Comparison of ENCODE assay signal across 22 cellular contexts in genomic region chr4:23162275-23162674, GRCh38.
"Had no signal": no experiment of that assay in that cellular context is flagged by ENCODE, and none has a peak within 500 bp of the region (broad histone marks: within the 10 kb centered on the region; RNA-seq: fewer than 3 reads in every experiment).

No MANE protein-coding gene starts in this region.

- H3K4me1 ChIP-seq: colonic mucosa, heart right ventricle, sigmoid colon, stomach, thyroid gland had no signal

- FAIRE-seq: endometrium, frontal cortex, urothelium cell line had no signal

- H3K36me3 ChIP-seq: colonic mucosa, heart right ventricle, neutrophil, sigmoid colon, stomach, thyroid gland had no signal

- H3K4me3 Mint-ChIP-seq: natural killer cell treated with Interleukin-12 subunit alpha and Interleukin-12 subunit beta and Interleukin-15 and Interleukin-18, amount 100 ng/mL, for 72 hours; type B pancreatic cell had no signal

- ATAC-seq: esophagus mucosa; heart right ventricle; left colon; left ventricle myocardium superior; natural killer cell treated with Interleukin-12 subunit alpha and Interleukin-12 subunit beta and Interleukin-15 and Interleukin-18, amount 100 ng/mL, for 72 hours had no signal

- H3K27me3 ChIP-seq: colonic mucosa, heart right ventricle, neutrophil, sigmoid colon, stomach, thyroid gland had no signal

- H3K36me3 Mint-ChIP-seq: type B pancreatic cell had no signal

- H3K9me3 ChIP-seq: colonic mucosa, heart right ventricle, neutrophil, sigmoid colon, stomach, thyroid gland had no signal

- H3K27ac ChIP-seq: colonic mucosa, heart right ventricle, neutrophil, sigmoid colon, skin epidermis, stomach, thyroid gland had no signal

- H3K27me3 Mint-ChIP-seq: natural killer cell treated with Interleukin-12 subunit alpha and Interleukin-12 subunit beta and Interleukin-15 and Interleukin-18, amount 100 ng/mL, for 72 hours; type B pancreatic cell had no signal

- H3K4me3 ChIP-seq: colonic mucosa, heart right ventricle, lung, sigmoid colon, skin epidermis, stomach, thyroid gland had no signal

- DNase-seq: colonic mucosa; effector CD8-positive, alpha-beta T cell; heart right ventricle; hypothalamus; left colon; left ventricle myocardium superior; mesenchymal stem cell; midbrain; posterior cingulate gyrus; sigmoid colon; stimulated activated naive CD4-positive, alpha-beta T cell; stomach; thyroid gland had no signal

- H3K9me3 Mint-ChIP-seq: type B pancreatic cell had no signal

- H3K27ac Mint-ChIP-seq: natural killer cell treated with Interleukin-12 subunit alpha and Interleukin-12 subunit beta and Interleukin-15 and Interleukin-18, amount 100 ng/mL, for 72 hours; type B pancreatic cell had no signal
